In the genomic region with DNA sequence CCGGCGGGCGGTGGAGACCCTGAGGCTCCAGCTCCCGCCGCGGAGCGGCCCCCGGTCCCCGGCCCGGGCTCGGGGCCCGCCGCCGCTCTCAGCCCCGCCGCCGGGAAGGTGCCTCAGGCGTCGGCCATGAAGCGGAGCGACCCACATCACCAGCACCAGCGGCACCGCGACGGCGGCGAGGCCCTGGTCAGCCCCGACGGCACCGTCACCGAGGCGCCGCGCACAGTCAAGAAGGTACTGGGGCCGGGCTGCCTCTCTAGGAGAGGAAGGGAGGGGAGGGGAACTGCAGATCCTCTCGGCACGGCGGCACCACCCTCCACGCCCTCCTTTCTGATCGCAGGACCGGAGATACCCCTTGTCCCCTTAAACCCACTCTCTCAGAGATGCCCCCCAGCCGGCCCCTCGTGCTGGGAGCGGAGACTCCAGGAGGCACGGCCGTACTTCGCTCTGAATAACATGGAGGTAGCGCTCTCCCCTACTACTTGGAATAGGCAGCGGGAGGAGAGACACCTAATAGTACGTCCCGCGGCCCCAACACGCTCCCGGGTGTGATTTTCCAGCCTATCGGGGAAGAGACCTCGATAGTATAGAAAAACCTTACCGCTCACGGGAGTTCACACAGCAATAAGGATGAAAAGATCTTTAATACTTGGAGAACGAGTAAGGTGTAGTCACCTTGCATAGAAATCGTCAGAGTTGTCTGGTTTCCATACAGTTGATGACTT, we compare ENCODE assay signal across 8 cellular contexts. TPM values are rescaled to one million over a fixed set of nuclear protein-coding genes. Genes with fewer than 3 reads are reported as not detected.
DNase-seq lines count a peak whose midpoint lies in the region; ATAC-seq and TF ChIP-seq lines count a peak whose summit lies in the region.

No MANE protein-coding gene starts in this region.

- H3K9me3 ChIP-seq in GM23248 (ENCODE audit: low read depth) (no peaks in the 10 kb centered on the region), Karpas-422 (ENCODE audit: low read length) (no peaks in the 10 kb centered on the region), ascending aorta (no peaks in the 10 kb centered on the region), gastrocnemius medialis (no peaks in the 10 kb centered on the region)

- H3K9me2 ChIP-seq in GM23248 (ENCODE audit: insufficient read depth): no peaks in the 10 kb centered on the region
- no peaks in the 10 kb centered on the region for H3K9me2 ChIP-seq in Karpas-422 (replicated peaks; ENCODE audit: insufficient read depth, low read length)

- peak overlapping the region; percentile 98 for H2AFZ ChIP-seq in GM23248
- H2AFZ ChIP-seq in Karpas-422 (ENCODE audit: low read length): peak overlapping the region; percentile 86

- ATAC-seq in gastrocnemius medialis: peak; percentile 44 to 46

- peak overlapping the region; percentile 77 for H3K4me3 ChIP-seq in GM23248
- peak overlapping the region; percentile 95 for H3K4me3 ChIP-seq in Karpas-422 (ENCODE audit: low read length)
- peak overlapping the region; percentile 93 to 99 for H3K4me3 ChIP-seq in ascending aorta
- peak overlapping the region; percentile 92 for H3K4me3 ChIP-seq in iPS-11a (ENCODE audit: low read depth, low read length)
- H3K4me3 ChIP-seq in gastrocnemius medialis: peak overlapping the region; percentile 67 to 82 (median 70)

- H3K4me1 ChIP-seq in GM23248 (ENCODE audit: insufficient read depth): peaks cover 5% of the 10 kb centered on the region; the same call in 1 of the 2 replicates
- H3K4me1 ChIP-seq in Karpas-422 (ENCODE audit: low read length): peaks cover 36% of the 10 kb centered on the region
- H3K4me1 ChIP-seq in ascending aorta: peaks cover 0 to 9% of the 10 kb centered on the region in 2 donors
- H3K4me1 ChIP-seq in gastrocnemius medialis: peaks cover 34 to 39% of the 10 kb centered on the region in 2 donors

- peak overlapping the region; percentile 91 for H3K4me2 ChIP-seq in GM23248 (ENCODE audit: unreplicated experiment)
- H3K4me2 ChIP-seq in Karpas-422 (ENCODE audit: low read depth, low read length, poor library complexity, severe bottlenecking): peak overlapping the region; percentile 99

- H3K9ac ChIP-seq in GM23248 (peak overlapping the region; percentile 79), Karpas-422 (ENCODE audit: low read length) (peak overlapping the region; percentile 74)

- in situ Hi-C loops in GM23248 (cut with MboI): loop anchor here (10.0 kb wide), 1 partner anchor 259 kb away; no protein-coding TSS in a partner anchor
- in situ Hi-C loops in gastrocnemius medialis (cut with MboI; ENCODE audit: low sequenced_read_pairs in 4 of 4): no loop called here

- DNase-seq in ELR (ENCODE audit: low read depth) (peak; percentile 60), GM23248 (peak; percentile 73), Karpas-422 (peak; percentile 76), T-helper 1 cell (peak; percentile 32 to 60 (median 46)), ascending aorta (ENCODE audit: low spot score in 2 of 2) (peak in 1 of 2 donors; percentile 77), gastrocnemius medialis (peak in 1 of 2 donors; percentile 42), NCI-H2196 treated with DMSO at 0.1 percent for 48 hours (lab: John Stamatoyannopoulos, UW; ENCODE audit: unreplicated experiment) (no peak)

- H3K27ac ChIP-seq in GM23248 (peak overlapping the region; percentile 89), Karpas-422 (ENCODE audit: low read length) (no peak overlapping the region), ascending aorta (peak overlapping the region; percentile 88 to 96), gastrocnemius medialis (peak overlapping the region; percentile 91 to 98 (median 94))

- H3K27me3 ChIP-seq in GM23248 (replicated peaks; ENCODE audit: insufficient read depth) (no peaks in the 10 kb centered on the region), Karpas-422 (ENCODE audit: low read length) (no peaks in the 10 kb centered on the region), ascending aorta (no peaks in the 10 kb centered on the region), gastrocnemius medialis (no peaks in the 10 kb centered on the region)

- H4K20me1 ChIP-seq in GM23248 (ENCODE audit: insufficient read depth) (no peaks in the 10 kb centered on the region), Karpas-422 (ENCODE audit: insufficient read depth, low read depth, low read length) (peaks cover 7% of the 10 kb centered on the region; the same call in 1 of the 2 replicates)

- TF ChIP-seq POLR2A in gastrocnemius medialis (IDR thresholded peaks at IDR 0.05): no peak

- H3K79me2 ChIP-seq in GM23248 (ENCODE audit: insufficient read depth) (peaks cover 8% of the 10 kb centered on the region; the same call in 1 of the 2 replicates), Karpas-422 (ENCODE audit: low read length) (0 out of 2 replicates have a peak, but pooled peaks cover 7% of the 10 kb centered on the region)

- no peak for TF ChIP-seq CTCF in ascending aorta (IDR thresholded peaks at IDR 0.05)
- no peak for TF ChIP-seq CTCF in gastrocnemius medialis (IDR thresholded peaks at IDR 0.05 in 4 of 5, conservative IDR thresholded peaks at IDR 0.05 in 1 of 5)

- no peaks in the 10 kb centered on the region for H3K36me3 ChIP-seq in GM23248 (ENCODE audit: low read depth)
- no peaks in the 10 kb centered on the region for H3K36me3 ChIP-seq in Karpas-422 (ENCODE audit: insufficient read depth, low read length)
- H3K36me3 ChIP-seq in ascending aorta: no peaks in the 10 kb centered on the region
- no peaks in the 10 kb centered on the region for H3K36me3 ChIP-seq in gastrocnemius medialis

- WGBS in GM23248 (ENCODE audit: low coverage in 1 of 2, low lambda C conversion rate in 2 of 2, missing lambda C conversion rate in 2 of 2), 2 experiments: 1 to 2% methylated on average over 38 to 51 of the region's 60 CpGs

- intact Hi-C loops in ascending aorta (cut with DNase I) (loop anchor here (2.0 kb wide), 1 partner anchor 209 kb away; a partner anchor contains a TSS), gastrocnemius medialis (cut with DNase I; ENCODE audit: low total_unique reads) (loop anchor here (2.0 to 10.0 kb wide), 4 partner anchors 45 to 1719 kb away; a partner anchor contains a TSS)

- peaks cover 6% of the 10 kb centered on the region; the same call in 1 of the 2 replicates for H3F3A ChIP-seq in GM23248 (ENCODE audit: insufficient read depth)

RNA-seq across cellular contexts. Expression of a gene that starts 0.5 kb away (rescaled TPM):
- 8.9 and 9.5 TPM in 2 replicates for total RNA-seq in GM23248 (2014; rRNA removed; shearing (Covaris generic))
- polyA plus RNA-seq in GM23248 (2016; fragmentation: Nextera tagmentation; extraction: Ambion mirVana): 1.9 and 2.3 TPM in 2 replicates
- 6.0 and 6.6 TPM in 2 replicates for total RNA-seq in Karpas-422 (2014; rRNA removed; shearing (Covaris generic); ENCODE audit: low replicate concordance)
- total RNA-seq in ascending aorta: 62.9 TPM
- 10 to 100 TPM; 22.7 to 41.0 (median 35.7) TPM for total RNA-seq in gastrocnemius medialis

RNA-seq across cellular contexts. Expression of a gene that starts 36.9 kb away (rescaled TPM):
- total RNA-seq in GM23248 (2014; rRNA removed; shearing (Covaris generic)): 14.7 and 16.3 TPM in 2 replicates
- 2.3 and 2.5 TPM in 2 replicates for polyA plus RNA-seq in GM23248 (2016; fragmentation: Nextera tagmentation; extraction: Ambion mirVana)
- total RNA-seq in Karpas-422 (2014; rRNA removed; shearing (Covaris generic); ENCODE audit: low replicate concordance): 0.11 TPM in 1 of 2 replicates, not detected in the other
- total RNA-seq in ascending aorta (12.9 TPM), gastrocnemius medialis (1 to 10 TPM; 1.1 to 1.6 (median 1.2) TPM)
